Comparison of ENCODE assay signal across 2 cellular contexts in the genomic region with DNA sequence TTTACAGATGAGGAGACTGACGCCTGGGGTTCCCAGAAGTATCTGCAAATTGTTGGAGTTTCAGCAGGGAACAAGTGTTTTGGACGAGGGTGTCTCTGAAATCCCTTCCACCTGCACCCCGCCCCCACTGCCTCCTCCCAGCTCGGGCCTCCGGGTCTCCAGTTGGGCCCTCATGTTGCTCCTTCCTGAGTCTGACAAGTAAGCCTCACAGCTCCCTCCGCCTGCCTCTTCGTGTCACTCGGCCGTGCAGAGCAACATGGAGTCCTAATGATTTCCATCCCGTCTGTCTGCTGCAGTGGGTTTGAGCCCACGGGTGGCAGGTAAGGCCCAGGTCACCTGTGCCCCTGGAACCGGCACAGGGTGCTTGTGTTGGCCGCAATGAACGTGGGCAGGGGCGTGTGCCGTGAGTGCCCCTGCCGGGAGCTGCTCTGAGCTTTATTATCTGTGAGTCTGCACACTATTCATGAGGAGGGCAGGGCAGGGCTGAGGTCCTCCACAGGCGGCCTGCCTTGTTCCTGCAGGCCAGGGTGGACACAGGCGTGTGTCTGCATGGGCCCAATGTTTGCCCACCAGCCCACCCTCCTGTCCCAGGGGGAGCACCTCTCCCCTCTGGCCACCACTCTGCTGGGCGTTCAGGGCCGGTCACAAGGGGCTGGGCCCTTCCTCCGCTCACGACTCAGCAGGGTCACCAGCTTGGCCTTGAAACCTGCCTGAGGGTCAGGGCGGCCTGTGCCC.
TF ChIP-seq lines count a peak whose summit lies in the region.

No MANE protein-coding gene starts in this region.

TF ChIP-seq in GM12878, 131 proteins besides CTCF, POLR2A, EP300 and RAD21:
- TF ChIP-seq BACH1 (IDR thresholded peaks at IDR 0.05; ENCODE audit: borderline replicate concordance) (0 out of 2 replicates have a peak, but pooled peaks have one; percentile 21), POLR2AphosphoS5 (IDR thresholded peaks at IDR 0.05; ENCODE audit: low read length) (peak; percentile 40; the same call in 1 of the 2 replicates)
- TF ChIP-seq, protein P1, sequence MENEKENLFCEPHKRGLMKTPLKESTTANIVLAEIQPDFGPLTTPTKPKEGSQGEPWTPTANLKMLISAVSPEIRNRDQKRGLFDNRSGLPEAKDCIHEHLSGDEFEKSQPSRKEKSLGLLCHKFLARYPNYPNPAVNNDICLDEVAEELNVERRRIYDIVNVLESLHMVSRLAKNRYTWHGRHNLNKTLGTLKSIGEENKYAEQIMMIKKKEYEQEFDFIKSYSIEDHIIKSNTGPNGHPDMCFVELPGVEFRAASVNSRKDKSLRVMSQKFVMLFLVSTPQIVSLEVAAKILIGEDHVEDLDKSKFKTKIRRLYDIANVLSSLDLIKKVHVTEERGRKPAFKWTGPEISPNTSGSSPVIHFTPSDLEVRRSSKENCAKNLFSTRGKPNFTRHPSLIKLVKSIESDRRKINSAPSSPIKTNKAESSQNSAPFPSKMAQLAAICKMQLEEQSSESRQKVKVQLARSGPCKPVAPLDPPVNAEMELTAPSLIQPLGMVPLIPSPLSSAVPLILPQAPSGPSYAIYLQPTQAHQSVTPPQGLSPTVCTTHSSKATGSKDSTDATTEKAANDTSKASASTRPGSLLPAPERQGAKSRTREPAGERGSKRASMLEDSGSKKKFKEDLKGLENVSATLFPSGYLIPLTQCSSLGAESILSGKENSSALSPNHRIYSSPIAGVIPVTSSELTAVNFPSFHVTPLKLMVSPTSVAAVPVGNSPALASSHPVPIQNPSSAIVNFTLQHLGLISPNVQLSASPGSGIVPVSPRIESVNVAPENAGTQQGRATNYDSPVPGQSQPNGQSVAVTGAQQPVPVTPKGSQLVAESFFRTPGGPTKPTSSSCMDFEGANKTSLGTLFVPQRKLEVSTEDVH (IDR thresholded peaks at IDR 0.05; ENCODE audit: low read depth, partially characterized antibody), result peak; percentile 26
- TF ChIP-seq, protein P2, sequence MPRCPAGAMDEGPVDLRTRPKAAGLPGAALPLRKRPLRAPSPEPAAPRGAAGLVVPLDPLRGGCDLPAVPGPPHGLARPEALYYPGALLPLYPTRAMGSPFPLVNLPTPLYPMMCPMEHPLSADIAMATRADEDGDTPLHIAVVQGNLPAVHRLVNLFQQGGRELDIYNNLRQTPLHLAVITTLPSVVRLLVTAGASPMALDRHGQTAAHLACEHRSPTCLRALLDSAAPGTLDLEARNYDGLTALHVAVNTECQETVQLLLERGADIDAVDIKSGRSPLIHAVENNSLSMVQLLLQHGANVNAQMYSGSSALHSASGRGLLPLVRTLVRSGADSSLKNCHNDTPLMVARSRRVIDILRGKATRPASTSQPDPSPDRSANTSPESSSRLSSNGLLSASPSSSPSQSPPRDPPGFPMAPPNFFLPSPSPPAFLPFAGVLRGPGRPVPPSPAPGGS (IDR thresholded peaks at IDR 0.05; ENCODE audit: borderline replicate concordance, insufficient read depth, low read depth, low read length, poor library complexity, severe bottlenecking), result no peak
- TF ChIP-seq, protein P3, sequence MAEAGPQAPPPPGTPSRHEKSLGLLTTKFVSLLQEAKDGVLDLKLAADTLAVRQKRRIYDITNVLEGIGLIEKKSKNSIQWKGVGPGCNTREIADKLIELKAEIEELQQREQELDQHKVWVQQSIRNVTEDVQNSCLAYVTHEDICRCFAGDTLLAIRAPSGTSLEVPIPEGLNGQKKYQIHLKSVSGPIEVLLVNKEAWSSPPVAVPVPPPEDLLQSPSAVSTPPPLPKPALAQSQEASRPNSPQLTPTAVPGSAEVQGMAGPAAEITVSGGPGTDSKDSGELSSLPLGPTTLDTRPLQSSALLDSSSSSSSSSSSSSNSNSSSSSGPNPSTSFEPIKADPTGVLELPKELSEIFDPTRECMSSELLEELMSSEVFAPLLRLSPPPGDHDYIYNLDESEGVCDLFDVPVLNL (IDR thresholded peaks at IDR 0.05; ENCODE audit: low read depth, low read length), result no peak

TF ChIP-seq in HEK293T, 16 proteins besides CTCF, POLR2A, EP300 and RAD21:
- no peak for TF ChIP-seq TARDBP (IDR thresholded peaks at IDR 0.05)
